30 cellular contexts compared by ENCODE assay signal in the genomic region with DNA sequence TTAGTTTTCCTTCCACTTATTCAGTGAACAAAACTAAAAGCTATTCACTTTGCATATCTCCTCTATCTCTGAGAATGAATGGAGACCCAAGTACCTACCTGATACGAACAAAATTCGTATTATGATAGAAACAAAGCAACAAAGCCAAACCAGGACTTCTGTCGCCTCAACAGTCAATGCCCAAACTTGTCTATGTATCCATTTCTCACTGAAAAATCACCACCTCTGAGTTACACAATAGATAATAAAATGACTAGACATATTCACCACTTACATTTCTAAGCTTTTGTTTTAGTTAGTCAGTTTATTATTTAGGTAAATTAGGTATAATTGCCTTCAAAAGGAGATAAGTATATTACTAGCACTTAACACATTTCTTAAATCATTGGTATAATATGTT.
"Had no signal": no experiment of that assay in that cellular context is flagged by ENCODE, and none has a peak within 500 bp of the region (broad histone marks: within the 10 kb centered on the region; RNA-seq: fewer than 3 reads in every experiment).

No MANE protein-coding gene starts in this region.

- H3K27ac Mint-ChIP-seq: activated B cell treated with CpG ODN at 0.5 μM for 24 hours; activated CD4-positive, alpha-beta T cell treated with anti-CD3 and anti-CD28 coated beads, Interleukin-2, amount 10 ng/mL, durations not matched to agents 24 days and 14 days; activated CD8-positive, alpha-beta memory T cell treated with anti-CD3 and anti-CD28 coated beads, Interleukin-2, amount 10 ng/mL, durations not matched to agents 7 days and 5 days; activated naive CD4-positive, alpha-beta T cell treated with anti-CD3 and anti-CD28 coated beads, Interleukin-2, amount 50 U/mL, for 72 hours; activated naive CD8-positive, alpha-beta T cell treated with anti-CD3 and anti-CD28 coated beads, Interleukin-2, amount 50 U/mL, for 24 hours; activated T-cell treated with anti-CD3 and anti-CD28 coated beads, Interleukin-2, amount 50 U/mL, for 24 hours; activated T-helper 1 cell treated with anti-CD3 and anti-CD28 coated beads, Interleukin-12 subunit alpha, Interleukin-12 subunit beta, Interleukin-2, Interleukin-4 antibody, amounts not matched to agents 30 ng/mL and 10 ng/mL and 1 ng/mL, durations not matched to agents 14 hours and 24 hours and 36 hours; brain; T-helper 17 cell had no signal

- H3K27me3 Mint-ChIP-seq: activated B cell treated with CpG ODN at 0.5 μM for 24 hours; activated naive CD8-positive, alpha-beta T cell treated with anti-CD3 and anti-CD28 coated beads, Interleukin-2, amount 50 U/mL, for 24 hours; brain; T-helper 17 cell had no signal

- H3K4me1 Mint-ChIP-seq: activated CD8-positive, alpha-beta memory T cell treated with anti-CD3 and anti-CD28 coated beads, Interleukin-2, amount 10 ng/mL, durations not matched to agents 7 days and 5 days had no signal

- H3K27ac ChIP-seq: ascending aorta had no signal

- DNase-seq: activated B cell treated with CpG ODN at 0.5 μM for 24 hours; activated CD4-positive, alpha-beta T cell treated with anti-CD3 and anti-CD28 coated beads for 1 hour; activated CD4-positive, alpha-beta T cell treated with anti-CD3 and anti-CD28 coated beads, Interleukin-2, amount 10 ng/mL, durations not matched to agents 24 days and 14 days; activated CD4-positive, alpha-beta T cell treated with anti-CD3 and anti-CD28 coated beads, Interleukin-2, amount 50 U/mL, for 48 hours; activated CD8-positive, alpha-beta memory T cell treated with anti-CD3 and anti-CD28 coated beads, Interleukin-2, amount 10 ng/mL, durations not matched to agents 7 days and 5 days; activated effector memory CD4-positive, alpha-beta T cell treated with Interleukin-2 at 50 U/mL for 16 hours; activated naive CD4-positive, alpha-beta T cell treated with Interleukin-2 at 50 U/mL for 16 hours; activated naive CD8-positive, alpha-beta T cell treated with anti-CD3 and anti-CD28 coated beads, Interleukin-2, amount 50 U/mL, for 24 hours; activated T-cell treated with anti-CD3 and anti-CD28 coated beads, Interleukin-2, amount 50 U/mL, for 24 hours; amniotic stem cell; caudate nucleus; KBM-7; NCI-H1092 treated with DMSO at 0.1 percent for 48 hours; NCI-H1417 treated with DMSO at 0.1 percent for 48 hours; NCI-H1694; NCI-H2029; NCI-H2107; NCI-H2171 treated with DMSO at 0.1 percent for 48 hours; NCI-H226; NCI-H510A; NCI-H526 treated with DMSO at 0.1 percent for 48 hours; NCI-H82; PC-3; SIG-M5; T-helper 17 cell; T-helper 9 cell had no signal

- H3K9me3 Mint-ChIP-seq: activated B cell treated with CpG ODN at 0.5 μM for 24 hours; activated CD4-positive, alpha-beta T cell treated with anti-CD3 and anti-CD28 coated beads, Interleukin-2, amount 10 ng/mL, durations not matched to agents 24 days and 14 days; activated naive CD4-positive, alpha-beta T cell treated with anti-CD3 and anti-CD28 coated beads, Interleukin-2, amount 50 U/mL, for 72 hours; activated naive CD8-positive, alpha-beta T cell treated with anti-CD3 and anti-CD28 coated beads, Interleukin-2, amount 50 U/mL, for 24 hours; activated T-cell treated with anti-CD3 and anti-CD28 coated beads, Interleukin-2, amount 50 U/mL, for 24 hours; activated T-helper 1 cell treated with anti-CD3 and anti-CD28 coated beads, Interleukin-12 subunit alpha, Interleukin-12 subunit beta, Interleukin-2, Interleukin-4 antibody, amounts not matched to agents 30 ng/mL and 10 ng/mL and 1 ng/mL, durations not matched to agents 14 hours and 24 hours and 36 hours; brain had no signal

- H3K27me3 ChIP-seq: ascending aorta had no signal

- ATAC-seq: activated CD8-positive, alpha-beta memory T cell treated with anti-CD3 and anti-CD28 coated beads, Interleukin-2, amount 10 ng/mL, durations not matched to agents 7 days and 5 days; activated naive CD4-positive, alpha-beta T cell treated with anti-CD3 and anti-CD28 coated beads, Interleukin-2, amount 50 U/mL, for 72 hours; activated naive CD8-positive, alpha-beta T cell treated with anti-CD3 and anti-CD28 coated beads, Interleukin-2, amount 50 U/mL, for 24 hours; PC-3; T-helper 17 cell had no signal

- H3K4me3 Mint-ChIP-seq: activated B cell treated with CpG ODN at 0.5 μM for 24 hours; activated CD4-positive, alpha-beta T cell treated with anti-CD3 and anti-CD28 coated beads, Interleukin-2, amount 10 ng/mL, durations not matched to agents 24 days and 14 days; activated CD8-positive, alpha-beta memory T cell treated with anti-CD3 and anti-CD28 coated beads, Interleukin-2, amount 10 ng/mL, durations not matched to agents 7 days and 5 days; activated naive CD8-positive, alpha-beta T cell treated with anti-CD3 and anti-CD28 coated beads, Interleukin-2, amount 50 U/mL, for 24 hours; activated T-cell treated with anti-CD3 and anti-CD28 coated beads, Interleukin-2, amount 50 U/mL, for 24 hours; activated T-helper 1 cell treated with anti-CD3 and anti-CD28 coated beads, Interleukin-12 subunit alpha, Interleukin-12 subunit beta, Interleukin-2, Interleukin-4 antibody, amounts not matched to agents 30 ng/mL and 10 ng/mL and 1 ng/mL, durations not matched to agents 14 hours and 24 hours and 36 hours; brain; T-helper 17 cell had no signal

- H3K4me3 ChIP-seq: ascending aorta had no signal

- H3K36me3 Mint-ChIP-seq: activated CD8-positive, alpha-beta memory T cell treated with anti-CD3 and anti-CD28 coated beads, Interleukin-2, amount 10 ng/mL, durations not matched to agents 7 days and 5 days; activated naive CD4-positive, alpha-beta T cell treated with anti-CD3 and anti-CD28 coated beads, Interleukin-2, amount 50 U/mL, for 72 hours had no signal

- H3K9me3 ChIP-seq: ascending aorta had no signal
